In genomic region chr14:68998062-68998461, GRCh38 we compare ENCODE assay signal across 29 cellular contexts.
"Had no signal": no experiment of that assay in that cellular context is flagged by ENCODE, and none has a peak within 500 bp of the region (broad histone marks: within the 10 kb centered on the region; RNA-seq: fewer than 3 reads in every experiment).

No MANE protein-coding gene starts in this region.

- H3K9me3 ChIP-seq: ascending aorta, breast epithelium had no signal

- H3K4me1 ChIP-seq: ascending aorta, breast epithelium had no signal

- H3K36me3 ChIP-seq: ascending aorta, breast epithelium, cardiac muscle cell had no signal

- H3K27ac Mint-ChIP-seq: activated CD4-positive, alpha-beta memory T cell treated with anti-CD3 and anti-CD28 coated beads, Interleukin-2, amount 10 ng/mL, durations not matched to agents 7 days and 5 days; activated CD4-positive, alpha-beta T cell treated with anti-CD3 and anti-CD28 coated beads, Interleukin-2, amount 10 ng/mL, durations not matched to agents 7 days and 5 days; activated naive CD4-positive, alpha-beta T cell treated with anti-CD3 and anti-CD28 coated beads, Interleukin-2, amount 10 ng/mL, durations not matched to agents 7 days and 5 days; activated naive CD4-positive, alpha-beta T cell treated with anti-CD3 and anti-CD28 coated beads, Interleukin-2, amount 50 U/mL, for 72 hours; activated naive CD8-positive, alpha-beta T cell treated with anti-CD3 and anti-CD28 coated beads, Interleukin-2, amount 10 ng/mL, durations not matched to agents 7 days and 5 days; activated T-cell treated with anti-CD3 and anti-CD28 coated beads, Interleukin-2, amount 50 U/mL, for 24 hours; activated T-cell treated with anti-CD3 and anti-CD28 coated beads, Interleukin-2, amount 50 U/mL, for 72 hours; dendritic cell treated with granulocyte-macrophage colony-stimulating factor and Interleukin-4, amounts not matched to agents 40 ng/mL and 50 ng/mL, for 4 days; endodermal cell had no signal

- H3K9me3 Mint-ChIP-seq: activated T-cell treated with anti-CD3 and anti-CD28 coated beads, Interleukin-2, amount 50 U/mL, for 24 hours; dendritic cell treated with granulocyte-macrophage colony-stimulating factor and Interleukin-4, amounts not matched to agents 40 ng/mL and 50 ng/mL, for 4 days had no signal

- H3K4me3 ChIP-seq: ascending aorta, breast epithelium, cardiac muscle cell, coronary artery, dorsolateral prefrontal cortex had no signal

- H3K27me3 Mint-ChIP-seq: activated CD4-positive, alpha-beta memory T cell treated with anti-CD3 and anti-CD28 coated beads, Interleukin-2, amount 10 ng/mL, durations not matched to agents 7 days and 5 days; activated CD4-positive, alpha-beta T cell treated with anti-CD3 and anti-CD28 coated beads, Interleukin-2, amount 10 ng/mL, durations not matched to agents 7 days and 5 days; activated naive CD4-positive, alpha-beta T cell treated with anti-CD3 and anti-CD28 coated beads, Interleukin-2, amount 10 ng/mL, durations not matched to agents 7 days and 5 days; activated naive CD8-positive, alpha-beta T cell treated with anti-CD3 and anti-CD28 coated beads, Interleukin-2, amount 10 ng/mL, durations not matched to agents 7 days and 5 days; activated T-cell treated with anti-CD3 and anti-CD28 coated beads, Interleukin-2, amount 50 U/mL, for 24 hours had no signal

- ATAC-seq: activated naive CD4-positive, alpha-beta T cell treated with anti-CD3 and anti-CD28 coated beads, Interleukin-2, amount 50 U/mL, for 72 hours; activated T-cell treated with anti-CD3 and anti-CD28 coated beads, Interleukin-2, amount 50 U/mL, for 72 hours; esophagus mucosa had no signal

- H3K4me3 Mint-ChIP-seq: activated CD4-positive, alpha-beta memory T cell treated with anti-CD3 and anti-CD28 coated beads, Interleukin-2, amount 10 ng/mL, durations not matched to agents 7 days and 5 days; activated CD4-positive, alpha-beta T cell treated with anti-CD3 and anti-CD28 coated beads, Interleukin-2, amount 10 ng/mL, durations not matched to agents 7 days and 5 days; activated naive CD4-positive, alpha-beta T cell treated with anti-CD3 and anti-CD28 coated beads, Interleukin-2, amount 10 ng/mL, durations not matched to agents 7 days and 5 days; activated naive CD8-positive, alpha-beta T cell treated with anti-CD3 and anti-CD28 coated beads, Interleukin-2, amount 10 ng/mL, durations not matched to agents 7 days and 5 days; activated T-cell treated with anti-CD3 and anti-CD28 coated beads, Interleukin-2, amount 50 U/mL, for 24 hours; activated T-cell treated with anti-CD3 and anti-CD28 coated beads, Interleukin-2, amount 50 U/mL, for 72 hours; brain; dendritic cell treated with granulocyte-macrophage colony-stimulating factor and Interleukin-4, amounts not matched to agents 40 ng/mL and 50 ng/mL, for 4 days; endodermal cell had no signal

- DNase-seq: activated CD4-positive, alpha-beta memory T cell treated with anti-CD3 and anti-CD28 coated beads, Interleukin-2, amount 10 ng/mL, durations not matched to agents 7 days and 5 days; activated CD4-positive, alpha-beta T cell treated with anti-CD3 and anti-CD28 coated beads for 1 hour; activated CD4-positive, alpha-beta T cell treated with anti-CD3 and anti-CD28 coated beads for 4 hours; activated CD4-positive, alpha-beta T cell treated with anti-CD3 and anti-CD28 coated beads, Interleukin-2, amount 10 ng/mL, durations not matched to agents 7 days and 5 days; activated CD4-positive, alpha-beta T cell treated with anti-CD3 and anti-CD28 coated beads, Interleukin-2, amount 50 U/mL, for 4 hours; activated CD8-positive, alpha-beta memory T cell treated with anti-CD3 and anti-CD28 coated beads, Interleukin-2, amount 50 U/mL, for 48 hours; activated gamma-delta T cell; activated naive CD4-positive, alpha-beta T cell; activated naive CD4-positive, alpha-beta T cell treated with anti-CD3 and anti-CD28 coated beads, Interleukin-2, amount 10 ng/mL, durations not matched to agents 7 days and 5 days; activated naive CD8-positive, alpha-beta T cell treated with anti-CD3 and anti-CD28 coated beads, Interleukin-2, amount 10 ng/mL, durations not matched to agents 7 days and 5 days; activated T-cell treated with anti-CD3 and anti-CD28 coated beads for 4 hours; activated T-cell treated with anti-CD3 and anti-CD28 coated beads, Interleukin-2, amount 50 U/mL, for 24 hours; activated T-cell treated with anti-CD3 and anti-CD28 coated beads, Interleukin-2, amount 50 U/mL, for 72 hours; central memory CD4-positive, alpha-beta T cell; cerebellar nuclear complex; dorsolateral prefrontal cortex; effector memory CD4-positive, alpha-beta T cell; endodermal cell; foreskin fibroblast; head of caudate nucleus; T-helper 2 cell had no signal

- H3K4me1 Mint-ChIP-seq: brain had no signal

- H3K27me3 ChIP-seq: ascending aorta, breast epithelium, cardiac muscle cell had no signal

- H3K36me3 Mint-ChIP-seq: activated naive CD4-positive, alpha-beta T cell treated with anti-CD3 and anti-CD28 coated beads, Interleukin-2, amount 50 U/mL, for 72 hours; brain had no signal

- H3K27ac ChIP-seq: ascending aorta, breast epithelium, cardiac muscle cell, coronary artery, dorsolateral prefrontal cortex had no signal
